Comparison of ENCODE assay signal across 1 cellular context in the genomic region with DNA sequence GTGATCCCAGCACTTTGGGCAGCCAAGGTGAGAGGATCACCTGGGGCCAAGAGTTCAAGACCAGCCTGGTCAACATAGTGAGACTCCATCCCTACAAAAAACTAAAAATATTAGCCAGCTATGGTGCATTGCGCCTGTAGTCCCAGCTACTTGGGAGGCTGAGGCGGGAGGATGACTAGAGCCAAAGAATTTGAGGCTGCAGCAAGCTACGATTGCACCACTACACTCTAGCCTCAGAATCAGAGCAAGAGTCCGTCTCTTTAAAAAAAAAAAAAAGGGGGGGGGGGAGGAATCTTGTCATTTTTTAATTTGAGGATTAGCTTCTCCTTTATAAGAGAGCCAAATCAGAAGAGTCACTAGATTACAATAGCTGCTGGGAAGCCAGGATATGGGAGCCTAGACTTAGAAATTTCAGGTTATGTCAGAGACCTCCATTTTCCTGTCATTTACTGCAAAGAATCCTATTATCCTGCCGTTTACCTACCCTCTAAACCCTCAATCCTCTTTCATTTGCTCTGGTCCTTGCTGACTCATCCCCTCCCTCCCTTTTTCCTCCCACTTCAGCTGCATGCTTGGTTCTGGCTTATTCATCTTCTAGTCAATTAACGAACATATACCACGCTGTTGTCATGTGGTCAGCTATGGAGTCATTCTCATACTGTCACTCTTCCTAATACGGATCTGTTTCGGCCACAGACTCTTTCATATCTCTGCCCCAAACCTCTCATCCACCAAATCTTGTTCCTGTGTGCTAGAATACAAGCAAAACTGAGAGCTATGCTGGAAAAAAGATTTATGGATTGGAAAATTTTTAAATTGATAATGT.
TF ChIP-seq lines count a peak whose summit lies in the region.

No MANE protein-coding gene starts in this region.

TF ChIP-seq in HepG2, 621 proteins besides CTCF, POLR2A, EP300 and RAD21 (continued from another document and continues in another):
- TF ChIP-seq, protein P1, sequence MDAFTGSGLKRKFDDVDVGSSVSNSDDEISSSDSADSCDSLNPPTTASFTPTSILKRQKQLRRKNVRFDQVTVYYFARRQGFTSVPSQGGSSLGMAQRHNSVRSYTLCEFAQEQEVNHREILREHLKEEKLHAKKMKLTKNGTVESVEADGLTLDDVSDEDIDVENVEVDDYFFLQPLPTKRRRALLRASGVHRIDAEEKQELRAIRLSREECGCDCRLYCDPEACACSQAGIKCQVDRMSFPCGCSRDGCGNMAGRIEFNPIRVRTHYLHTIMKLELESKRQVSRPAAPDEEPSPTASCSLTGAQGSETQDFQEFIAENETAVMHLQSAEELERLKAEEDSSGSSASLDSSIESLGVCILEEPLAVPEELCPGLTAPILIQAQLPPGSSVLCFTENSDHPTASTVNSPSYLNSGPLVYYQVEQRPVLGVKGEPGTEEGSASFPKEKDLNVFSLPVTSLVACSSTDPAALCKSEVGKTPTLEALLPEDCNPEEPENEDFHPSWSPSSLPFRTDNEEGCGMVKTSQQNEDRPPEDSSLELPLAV (CRISPR knock-in tag; conservative IDR thresholded peaks at IDR 0.05; ENCODE audit: low read depth): no peak
- TF ChIP-seq, protein P2, sequence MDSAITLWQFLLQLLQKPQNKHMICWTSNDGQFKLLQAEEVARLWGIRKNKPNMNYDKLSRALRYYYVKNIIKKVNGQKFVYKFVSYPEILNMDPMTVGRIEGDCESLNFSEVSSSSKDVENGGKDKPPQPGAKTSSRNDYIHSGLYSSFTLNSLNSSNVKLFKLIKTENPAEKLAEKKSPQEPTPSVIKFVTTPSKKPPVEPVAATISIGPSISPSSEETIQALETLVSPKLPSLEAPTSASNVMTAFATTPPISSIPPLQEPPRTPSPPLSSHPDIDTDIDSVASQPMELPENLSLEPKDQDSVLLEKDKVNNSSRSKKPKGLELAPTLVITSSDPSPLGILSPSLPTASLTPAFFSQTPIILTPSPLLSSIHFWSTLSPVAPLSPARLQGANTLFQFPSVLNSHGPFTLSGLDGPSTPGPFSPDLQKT (CRISPR knock-in tag; IDR thresholded peaks at IDR 0.05; ENCODE audit: borderline replicate concordance): no peak
- TF ChIP-seq KLF6 (CRISPR knock-in tag; IDR thresholded peaks at IDR 0.05) (no peak), ZFP91 (CRISPR knock-in tag; IDR thresholded peaks at IDR 0.05; ENCODE audit: borderline replicate concordance) (peak; percentile 27; the same call in 1 of the 2 replicates), ZMYM3 (CRISPR knock-in tag; IDR thresholded peaks at IDR 0.05) (no peak), GATAD1 (CRISPR knock-in tag; IDR thresholded peaks at IDR 0.05) (no peak), SCMH1 (CRISPR knock-in tag; IDR thresholded peaks at IDR 0.05; ENCODE audit: borderline replicate concordance) (no peak), RARA (CRISPR knock-in tag; IDR thresholded peaks at IDR 0.05) (no peak), ZNF775 (CRISPR knock-in tag; IDR thresholded peaks at IDR 0.05; ENCODE audit: borderline replicate concordance) (no peak), FOXA3 (CRISPR knock-in tag; IDR thresholded peaks at IDR 0.05) (0 out of 2 replicates have a peak, but pooled peaks have one; percentile 33), ZNF782 (CRISPR knock-in tag; IDR thresholded peaks at IDR 0.05; ENCODE audit: borderline replicate concordance) (no peak), ZNF547 (CRISPR knock-in tag; IDR thresholded peaks at IDR 0.05) (no peak), ZNF761 (CRISPR knock-in tag; conservative IDR thresholded peaks at IDR 0.05) (no peak), RERE (CRISPR knock-in tag; IDR thresholded peaks at IDR 0.05; ENCODE audit: low read depth) (no peak), CENPX (CRISPR knock-in tag; IDR thresholded peaks at IDR 0.05) (no peak), HOXA7 (CRISPR knock-in tag; IDR thresholded peaks at IDR 0.05) (no peak), TEAD3 (CRISPR knock-in tag; optimal IDR thresholded peaks at IDR 0.05; ENCODE audit: borderline replicate concordance) (peak; percentile 31), PCBP2 (optimal IDR thresholded peaks at IDR 0.05; ENCODE audit: low read depth, low read length, poor library complexity, severe bottlenecking) (no peak), HNRNPK (IDR thresholded peaks at IDR 0.05; ENCODE audit: low read depth, low read length, poor library complexity, severe bottlenecking) (peak; percentile 74), ZNF33A (CRISPR knock-in tag; IDR thresholded peaks at IDR 0.05; ENCODE audit: borderline replicate concordance) (no peak), FOSL1 (CRISPR knock-in tag; IDR thresholded peaks at IDR 0.05; ENCODE audit: borderline replicate concordance) (0 out of 2 replicates have a peak, but pooled peaks have one; percentile 8), ARID5B (CRISPR knock-in tag; IDR thresholded peaks at IDR 0.05) (peak; percentile 47; the same call in 1 of the 2 replicates), HNF4G (IDR thresholded peaks at IDR 0.05; ENCODE audit: borderline replicate concordance, low read depth, low read length) (no peak), HNF4G (CRISPR knock-in tag; IDR thresholded peaks at IDR 0.05; ENCODE audit: borderline replicate concordance, low read depth) (no peak), ZNF792 (CRISPR knock-in tag; IDR thresholded peaks at IDR 0.05) (no peak)
- TF ChIP-seq, protein P3, sequence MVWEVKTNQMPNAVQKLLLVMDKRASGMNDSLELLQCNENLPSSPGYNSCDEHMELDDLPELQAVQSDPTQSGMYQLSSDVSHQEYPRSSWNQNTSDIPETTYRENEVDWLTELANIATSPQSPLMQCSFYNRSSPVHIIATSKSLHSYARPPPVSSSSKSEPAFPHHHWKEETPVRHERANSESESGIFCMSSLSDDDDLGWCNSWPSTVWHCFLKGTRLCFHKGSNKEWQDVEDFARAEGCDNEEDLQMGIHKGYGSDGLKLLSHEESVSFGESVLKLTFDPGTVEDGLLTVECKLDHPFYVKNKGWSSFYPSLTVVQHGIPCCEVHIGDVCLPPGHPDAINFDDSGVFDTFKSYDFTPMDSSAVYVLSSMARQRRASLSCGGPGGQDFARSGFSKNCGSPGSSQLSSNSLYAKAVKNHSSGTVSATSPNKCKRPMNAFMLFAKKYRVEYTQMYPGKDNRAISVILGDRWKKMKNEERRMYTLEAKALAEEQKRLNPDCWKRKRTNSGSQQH (CRISPR knock-in tag; IDR thresholded peaks at IDR 0.05; ENCODE audit: low read depth): no peak
- TF ChIP-seq, protein P4, sequence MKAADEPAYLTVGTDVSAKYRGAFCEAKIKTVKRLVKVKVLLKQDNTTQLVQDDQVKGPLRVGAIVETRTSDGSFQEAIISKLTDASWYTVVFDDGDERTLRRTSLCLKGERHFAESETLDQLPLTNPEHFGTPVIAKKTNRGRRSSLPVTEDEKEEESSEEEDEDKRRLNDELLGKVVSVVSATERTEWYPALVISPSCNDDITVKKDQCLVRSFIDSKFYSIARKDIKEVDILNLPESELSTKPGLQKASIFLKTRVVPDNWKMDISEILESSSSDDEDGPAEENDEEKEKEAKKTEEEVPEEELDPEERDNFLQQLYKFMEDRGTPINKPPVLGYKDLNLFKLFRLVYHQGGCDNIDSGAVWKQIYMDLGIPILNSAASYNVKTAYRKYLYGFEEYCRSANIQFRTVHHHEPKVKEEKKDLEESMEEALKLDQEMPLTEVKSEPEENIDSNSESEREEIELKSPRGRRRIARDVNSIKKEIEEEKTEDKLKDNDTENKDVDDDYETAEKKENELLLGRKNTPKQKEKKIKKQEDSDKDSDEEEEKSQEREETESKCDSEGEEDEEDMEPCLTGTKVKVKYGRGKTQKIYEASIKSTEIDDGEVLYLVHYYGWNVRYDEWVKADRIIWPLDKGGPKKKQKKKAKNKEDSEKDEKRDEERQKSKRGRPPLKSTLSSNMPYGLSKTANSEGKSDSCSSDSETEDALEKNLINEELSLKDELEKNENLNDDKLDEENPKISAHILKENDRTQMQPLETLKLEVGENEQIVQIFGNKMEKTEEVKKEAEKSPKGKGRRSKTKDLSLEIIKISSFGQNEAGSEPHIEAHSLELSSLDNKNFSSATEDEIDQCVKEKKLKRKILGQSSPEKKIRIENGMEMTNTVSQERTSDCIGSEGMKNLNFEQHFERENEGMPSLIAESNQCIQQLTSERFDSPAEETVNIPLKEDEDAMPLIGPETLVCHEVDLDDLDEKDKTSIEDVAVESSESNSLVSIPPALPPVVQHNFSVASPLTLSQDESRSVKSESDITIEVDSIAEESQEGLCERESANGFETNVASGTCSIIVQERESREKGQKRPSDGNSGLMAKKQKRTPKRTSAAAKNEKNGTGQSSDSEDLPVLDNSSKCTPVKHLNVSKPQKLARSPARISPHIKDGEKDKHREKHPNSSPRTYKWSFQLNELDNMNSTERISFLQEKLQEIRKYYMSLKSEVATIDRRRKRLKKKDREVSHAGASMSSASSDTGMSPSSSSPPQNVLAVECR (CRISPR knock-in tag; IDR thresholded peaks at IDR 0.05; ENCODE audit: borderline replicate concordance): no peak
- TF ChIP-seq, protein P5, sequence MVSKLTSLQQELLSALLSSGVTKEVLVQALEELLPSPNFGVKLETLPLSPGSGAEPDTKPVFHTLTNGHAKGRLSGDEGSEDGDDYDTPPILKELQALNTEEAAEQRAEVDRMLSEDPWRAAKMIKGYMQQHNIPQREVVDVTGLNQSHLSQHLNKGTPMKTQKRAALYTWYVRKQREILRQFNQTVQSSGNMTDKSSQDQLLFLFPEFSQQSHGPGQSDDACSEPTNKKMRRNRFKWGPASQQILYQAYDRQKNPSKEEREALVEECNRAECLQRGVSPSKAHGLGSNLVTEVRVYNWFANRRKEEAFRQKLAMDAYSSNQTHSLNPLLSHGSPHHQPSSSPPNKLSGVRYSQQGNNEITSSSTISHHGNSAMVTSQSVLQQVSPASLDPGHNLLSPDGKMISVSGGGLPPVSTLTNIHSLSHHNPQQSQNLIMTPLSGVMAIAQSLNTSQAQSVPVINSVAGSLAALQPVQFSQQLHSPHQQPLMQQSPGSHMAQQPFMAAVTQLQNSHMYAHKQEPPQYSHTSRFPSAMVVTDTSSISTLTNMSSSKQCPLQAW (CRISPR knock-in tag; IDR thresholded peaks at IDR 0.05): no peak
